8 cellular contexts compared by ENCODE assay signal in genomic region chr7:727806-728460, GRCh38. TPM values are rescaled to one million over a fixed set of nuclear protein-coding genes. Genes with fewer than 3 reads are reported as not detected.
DNase-seq lines count a peak whose midpoint lies in the region; ATAC-seq and TF ChIP-seq lines count a peak whose summit lies in the region.

No MANE protein-coding gene starts in this region.

- H3K79me2 ChIP-seq in KMS-11 (ENCODE audit: insufficient read depth, low read depth): peaks cover 46% of the 10 kb centered on the region

- ATAC-seq in natural killer cell: no peak
- ATAC-seq in GM21360 (IDR thresholded peaks at IDR 0.05; ENCODE audit: unreplicated experiment): no peak
- ATAC-seq in aorta (ENCODE audit: low FRiP score): no peak
- ATAC-seq in GM21515 (IDR thresholded peaks at IDR 0.05; ENCODE audit: unreplicated experiment): no peak

- DNase-seq in choroid plexus epithelial cell (ENCODE audit: low read depth) (peak; percentile 16), natural killer cell (no peak), aorta (no peak)
- no peak for DNase-seq in activated CD8-positive, alpha-beta memory T cell treated with anti-CD3 and anti-CD28 coated beads for 24 hours

- H3K4me3 Mint-ChIP-seq in natural killer cell: peak overlapping the region; percentile 89

- no peak for TF ChIP-seq CTCF in KMS-11 (conservative IDR thresholded peaks at IDR 0.05; ENCODE audit: low read depth, low read length)
- no peak for TF ChIP-seq CTCF in choroid plexus epithelial cell (conservative IDR thresholded peaks at IDR 0.05; ENCODE audit: low read depth, low read length)
- TF ChIP-seq CTCF in natural killer cell (IDR thresholded peaks at IDR 0.05): no peak

- peak overlapping the region; percentile 89 for H3K4me2 ChIP-seq in BLaER1
- peak overlapping the region; percentile 86 for H3K4me2 ChIP-seq in KMS-11

- H3K36me3 ChIP-seq in BLaER1 (peaks cover 59% of the 10 kb centered on the region), KMS-11 (ENCODE audit: insufficient read depth) (no peaks in the 10 kb centered on the region; the same call in 1 of the 2 replicates), aorta (ENCODE audit: control insufficient read depth in 1 of 2, insufficient read depth in 2 of 2, low read length in 1 of 2) (no peaks in the 10 kb centered on the region)

- H3K4me1 ChIP-seq in BLaER1: peaks cover 49% of the 10 kb centered on the region
- H3K4me1 ChIP-seq in KMS-11 (ENCODE audit: low read depth, poor library complexity, severe bottlenecking): peaks cover 11% of the 10 kb centered on the region
- no peaks in the 10 kb centered on the region for H3K4me1 ChIP-seq in aorta (ENCODE audit: control insufficient read depth in 1 of 2, insufficient read depth in 2 of 2, low read length in 2 of 2)

- H4K20me1 ChIP-seq in BLaER1 (peaks cover 45% of the 10 kb centered on the region), KMS-11 (ENCODE audit: insufficient read depth) (no peaks in the 10 kb centered on the region)

- peak overlapping the region; percentile 99 for H3K4me3 ChIP-seq in BLaER1
- no peak overlapping the region for H3K4me3 ChIP-seq in KMS-11 (IDR thresholded peaks at IDR 0.05; ENCODE audit: insufficient read depth, low read depth, low read length)
- peak overlapping the region; percentile 67 for H3K4me3 ChIP-seq in choroid plexus epithelial cell (ENCODE audit: low read depth, low read length)
- peak overlapping the region in 1 of 2 donors; percentile 84 for H3K4me3 ChIP-seq in aorta (ENCODE audit: low read length in 2 of 2)

- H3K4me1 Mint-ChIP-seq in natural killer cell: peaks cover 6 to 23% of the 10 kb centered on the region in 2 donors

- no peak overlapping the region for H2AFZ ChIP-seq in KMS-11 (ENCODE audit: low read depth)

- 0 out of 2 replicates have a peak overlapping the region, but pooled peaks have one; percentile 35 for H3K27ac ChIP-seq in BLaER1
- H3K27ac ChIP-seq in KMS-11: no peak overlapping the region
- no peak overlapping the region for H3K27ac ChIP-seq in aorta (ENCODE audit: low read depth in 1 of 2, low read length in 2 of 2)

- 24 to 29% methylated on average over 21 of the region's 21 CpGs for WGBS in aorta, 2 donors

- peak overlapping the region; percentile 54; the same call in 1 of the 2 replicates for H3K9ac ChIP-seq in BLaER1
- H3K9ac ChIP-seq in KMS-11: peak overlapping the region; percentile 97; the same call in 1 of the 2 replicates

- H3K9me3 Mint-ChIP-seq in natural killer cell: no peaks in the 10 kb centered on the region

- intact Hi-C loops in natural killer cell (cut with micrococcal nuclease): no loop called here
- intact Hi-C loops in aorta (cut with DNase I): no loop called here

- no peaks in the 10 kb centered on the region for H3K27me3 ChIP-seq in BLaER1
- no peaks in the 10 kb centered on the region for H3K27me3 ChIP-seq in KMS-11 (ENCODE audit: insufficient read depth, low read depth)
- no peaks in the 10 kb centered on the region for H3K27me3 ChIP-seq in aorta (ENCODE audit: control insufficient read depth in 1 of 2, insufficient read depth in 2 of 2, low read length in 1 of 2)

- peaks cover 23% of the 10 kb centered on the region for H3K9me3 ChIP-seq in BLaER1
- no peaks in the 10 kb centered on the region for H3K9me3 ChIP-seq in aorta (ENCODE audit: control insufficient read depth, low read length)

- H3K36me3 Mint-ChIP-seq in natural killer cell: no peaks in the 10 kb centered on the region

- H3K27me3 Mint-ChIP-seq in natural killer cell (ENCODE audit: low read depth in 2 of 2): no peaks in the 10 kb centered on the region

- no peak overlapping the region for H3K27ac Mint-ChIP-seq in natural killer cell

RNA-seq across cellular contexts. Expression of gene PRKAR1B, which starts 0.9 kb away (rescaled TPM):
- total RNA-seq in natural killer cell: 1 to 10 TPM; 2.4 to 3.8 (median 3.0) TPM
- total RNA-seq in aorta: 10 to 100 TPM in 1 of 2 donors, 1 to 10 TPM in 1; 6.6 to 13.7 TPM
- 10 to 100 TPM; 14.5 to 16.2 TPM for polyA plus RNA-seq in aorta

RNA-seq across cellular contexts. Expression of gene DNAAF5, which starts 1.4 kb away (rescaled TPM):
- total RNA-seq in natural killer cell: 10 to 100 TPM in 2 of 3 donors, 1 to 10 TPM in 1; 6.7 to 10.3 (median 10.3) TPM
- total RNA-seq in aorta: 10 to 100 TPM; 12.4 to 16.6 TPM
- polyA plus RNA-seq in aorta: 10 to 100 TPM in 1 of 2 donors, 1 to 10 TPM in 1; 4.1 to 16.8 TPM
